ENCODE assay signal across 18 cellular contexts in the genomic region with DNA sequence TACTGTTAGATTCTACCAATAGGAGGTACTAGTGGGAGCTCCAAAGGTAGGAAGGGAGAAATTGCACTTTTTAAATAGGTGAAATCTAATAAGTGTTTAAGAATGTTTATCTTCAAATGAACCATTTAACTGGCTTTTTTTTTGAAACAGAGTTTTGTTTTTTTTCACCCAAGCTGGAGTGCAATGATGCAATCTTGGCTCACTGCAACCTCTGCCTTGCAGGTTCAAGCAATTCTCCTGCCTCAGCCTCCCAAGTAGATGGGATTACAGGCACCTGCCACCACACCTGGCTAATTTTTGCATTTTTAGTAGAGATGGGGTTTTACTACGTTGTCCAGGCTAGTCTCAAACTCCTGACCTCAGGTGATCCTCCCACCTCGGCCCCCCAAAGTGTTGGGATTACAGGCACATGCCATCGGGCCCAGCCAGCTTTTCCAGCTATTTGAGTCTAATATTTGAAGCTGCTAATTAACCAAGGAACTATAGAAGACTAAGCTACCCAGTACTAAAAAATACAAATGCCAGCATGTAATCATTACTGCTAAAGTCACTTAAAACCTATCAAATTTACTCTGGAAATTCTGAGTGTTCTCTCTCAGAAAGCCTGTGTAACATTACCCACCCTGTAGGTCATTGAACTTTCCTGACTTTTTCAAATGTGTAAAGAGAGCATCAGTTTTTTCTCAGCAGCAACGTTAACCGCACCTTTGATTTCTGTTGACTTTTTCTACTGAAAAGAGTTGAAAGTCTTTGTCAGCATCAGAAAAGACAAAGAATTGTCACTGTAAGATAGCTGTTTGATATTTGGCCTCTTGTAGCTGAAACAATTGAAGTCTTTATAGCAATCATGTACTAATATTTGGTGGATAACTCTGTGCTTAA. TPM values are rescaled to one million over a fixed set of nuclear protein-coding genes. Genes with fewer than 3 reads are reported as not detected.
DNase-seq lines count a peak whose midpoint lies in the region; ATAC-seq and TF ChIP-seq lines count a peak whose summit lies in the region.
"Had no signal": no experiment of that assay in that cellular context is flagged by ENCODE, and none has a peak within 500 bp of the region (broad histone marks: within the 10 kb centered on the region; RNA-seq: fewer than 3 reads in every experiment).

No MANE protein-coding gene starts in this region.

- H3F3A ChIP-seq in GM23338 (replicated peaks; ENCODE audit: low read depth) = 0 out of 2 replicates have a peak, but pooled peaks cover 6% of the 10 kb centered on the region

- no peak overlapping the region for H3K4me3 Mint-ChIP-seq in activated T-cell treated with anti-CD3 and anti-CD28 coated beads, Interleukin-2, amount 50 U/mL, for 24 hours
- no peak overlapping the region for H3K4me3 Mint-ChIP-seq in GM23338
- no peak overlapping the region for H3K4me3 Mint-ChIP-seq in activated naive CD8-positive, alpha-beta T cell treated with anti-CD3 and anti-CD28 coated beads, Interleukin-2, amount 10 ng/mL, durations not matched to agents 7 days and 5 days

- no peaks in the 10 kb centered on the region for H3K9me3 Mint-ChIP-seq in activated T-cell treated with anti-CD3 and anti-CD28 coated beads, Interleukin-2, amount 50 U/mL, for 24 hours
- no peaks in the 10 kb centered on the region for H3K9me3 Mint-ChIP-seq in GM23338
- H3K9me3 Mint-ChIP-seq in activated naive CD8-positive, alpha-beta T cell treated with anti-CD3 and anti-CD28 coated beads, Interleukin-2, amount 10 ng/mL, durations not matched to agents 7 days and 5 days = no peaks in the 10 kb centered on the region

- DNase-seq in activated T-cell treated with anti-CD3 and anti-CD28 coated beads, Interleukin-2, amount 50 U/mL, for 24 hours = no peak
- DNase-seq in activated T-cell treated with anti-CD3 and anti-CD28 coated beads, Interleukin-2, amount 50 U/mL, for 1 hour = no peak
- DNase-seq in GM23338 (ENCODE audit: low spot score) (peak; percentile 31), NCI-H146 (lab: John Stamatoyannopoulos, UW) (no peak), heart right ventricle (no peak)
- no peak for DNase-seq in activated naive CD8-positive, alpha-beta T cell treated with anti-CD3 and anti-CD28 coated beads, Interleukin-2, amount 10 ng/mL, durations not matched to agents 7 days and 5 days
- DNase-seq: DMS 273 treated with DMSO at 0.1 percent for 48 hours, GDM1, NCI-H1417, NCI-H2029, NCI-H2171, NCI-H774, RPMI8226 had no signal

- no peak overlapping the region for H3K4me2 ChIP-seq in GM23338
- no peak overlapping the region for H3K4me2 ChIP-seq in parathyroid adenoma (ENCODE audit: low read length)

- 73 to 75% methylated on average over 5 of the region's 5 CpGs for WGBS in heart right ventricle, 2 donors

- H4K20me1 ChIP-seq in GM23338 (replicated peaks; ENCODE audit: insufficient read depth) = no peaks in the 10 kb centered on the region

- ATAC-seq in GM23338 (no peak), GM18909 (IDR thresholded peaks at IDR 0.05; ENCODE audit: poor library complexity, unreplicated experiment) (no peak), heart right ventricle (no peak)
- no peak for ATAC-seq in activated naive CD8-positive, alpha-beta T cell treated with anti-CD3 and anti-CD28 coated beads, Interleukin-2, amount 10 ng/mL, durations not matched to agents 7 days and 5 days (ENCODE audit: low read depth)
- ATAC-seq: GM12878 had no signal

- H3K9me2 ChIP-seq in GM23338 (ENCODE audit: insufficient read depth) = 0 out of 2 replicates have a peak, but pooled peaks cover 8% of the 10 kb centered on the region

- H3K79me2 ChIP-seq in GM23338 (replicated peaks; ENCODE audit: insufficient read depth) = no peaks in the 10 kb centered on the region
- no peaks in the 10 kb centered on the region for H3K79me2 ChIP-seq in parathyroid adenoma

- H3K9ac ChIP-seq in parathyroid adenoma = no peak overlapping the region

- H3K4me1 Mint-ChIP-seq in activated T-cell treated with anti-CD3 and anti-CD28 coated beads, Interleukin-2, amount 50 U/mL, for 24 hours (ENCODE audit: low read depth) = peaks cover 22% of the 10 kb centered on the region
- H3K4me1 Mint-ChIP-seq in GM23338 = peaks cover 22% of the 10 kb centered on the region
- H3K4me1 Mint-ChIP-seq in activated naive CD8-positive, alpha-beta T cell treated with anti-CD3 and anti-CD28 coated beads, Interleukin-2, amount 10 ng/mL, durations not matched to agents 7 days and 5 days = peaks cover 22% of the 10 kb centered on the region

- H3K27me3 Mint-ChIP-seq in activated T-cell treated with anti-CD3 and anti-CD28 coated beads, Interleukin-2, amount 50 U/mL, for 24 hours = no peaks in the 10 kb centered on the region
- peaks cover 2% of the 10 kb centered on the region for H3K27me3 Mint-ChIP-seq in GM23338 (ENCODE audit: insufficient read depth, low read depth, poor library complexity)
- H3K27me3 Mint-ChIP-seq in activated naive CD8-positive, alpha-beta T cell treated with anti-CD3 and anti-CD28 coated beads, Interleukin-2, amount 10 ng/mL, durations not matched to agents 7 days and 5 days = no peaks in the 10 kb centered on the region

- H3K27me3 ChIP-seq in GM23338 (ENCODE audit: insufficient read depth) (no peaks in the 10 kb centered on the region), parathyroid adenoma (ENCODE audit: control insufficient read depth, insufficient read depth, low read length) (no peaks in the 10 kb centered on the region), heart right ventricle (no peaks in the 10 kb centered on the region)

- POLR2A ChIA-PET in activated naive CD8-positive, alpha-beta T cell treated with anti-CD3 and anti-CD28 coated beads, Interleukin-2, amount 10 ng/mL, durations not matched to agents 7 days and 5 days (lab: Charles Lee) = interaction anchor here (0.7 to 2.1 kb wide), 5 partner anchors 14 to 740 kb away, joined by 3 to 8 read pairs (median 5); partner anchors contain the start of genes CNOT11 and RNF149

- H3K27ac ChIP-seq in GM23338 (ENCODE audit: low read depth) (no peak overlapping the region), parathyroid adenoma (no peak overlapping the region), heart right ventricle (no peak overlapping the region)
- H3K27ac ChIP-seq: HL-60 had no signal

- intact Hi-C loops in heart right ventricle (cut with DNase I) = no loop called here

- H3K36me3 ChIP-seq in GM23338 (ENCODE audit: insufficient read depth) (no peaks in the 10 kb centered on the region), parathyroid adenoma (ENCODE audit: control insufficient read depth, insufficient read depth, low read length) (no peaks in the 10 kb centered on the region), heart right ventricle (no peaks in the 10 kb centered on the region)

- H3K4me3 ChIP-seq in GM23338 (no peak overlapping the region), parathyroid adenoma (ENCODE audit: low read depth, low read length) (no peak overlapping the region), heart right ventricle (no peak overlapping the region)
- H3K4me3 ChIP-seq: GM12878 had no signal

- peak overlapping the region; percentile 3 for H3K27ac Mint-ChIP-seq in activated T-cell treated with anti-CD3 and anti-CD28 coated beads, Interleukin-2, amount 50 U/mL, for 24 hours
- no peak overlapping the region for H3K27ac Mint-ChIP-seq in GM23338
- peak overlapping the region; percentile 35 for H3K27ac Mint-ChIP-seq in activated naive CD8-positive, alpha-beta T cell treated with anti-CD3 and anti-CD28 coated beads, Interleukin-2, amount 10 ng/mL, durations not matched to agents 7 days and 5 days

- no peaks in the 10 kb centered on the region for H3K9me3 ChIP-seq in parathyroid adenoma (ENCODE audit: control insufficient read depth, low read length)
- H3K9me3 ChIP-seq in heart right ventricle = no peaks in the 10 kb centered on the region

- H3K4me1 ChIP-seq in GM23338 (ENCODE audit: insufficient read depth) (peaks cover 35% of the 10 kb centered on the region), parathyroid adenoma (peaks cover 7% of the 10 kb centered on the region), heart right ventricle (peaks cover 0 to 35% (median 12%) of the 10 kb centered on the region in 9 donors)

- H3K36me3 Mint-ChIP-seq in activated T-cell treated with anti-CD3 and anti-CD28 coated beads, Interleukin-2, amount 50 U/mL, for 24 hours (ENCODE audit: low read depth) = no peaks in the 10 kb centered on the region
- no peaks in the 10 kb centered on the region for H3K36me3 Mint-ChIP-seq in GM23338 (ENCODE audit: low read depth)
- H3K36me3 Mint-ChIP-seq in activated naive CD8-positive, alpha-beta T cell treated with anti-CD3 and anti-CD28 coated beads, Interleukin-2, amount 10 ng/mL, durations not matched to agents 7 days and 5 days = no peaks in the 10 kb centered on the region

- H2AFZ ChIP-seq in GM23338 (no peak overlapping the region), parathyroid adenoma (peak overlapping the region; percentile 7)

- TF ChIP-seq CTCF in GM23338 (conservative IDR thresholded peaks at IDR 0.05; ENCODE audit: low read depth in 2 of 2) (peak; percentile 31 to 32; a peak in 3 of 4 replicates), parathyroid adenoma (IDR thresholded peaks at IDR 0.05) (no peak), heart right ventricle (IDR thresholded peaks at IDR 0.05) (no peak)

RNA-seq across cellular contexts. Expression of gene RNF149, which starts 24.6 kb away (rescaled TPM):
- total RNA-seq in GM23338 (2014; rRNA removed; shearing (Covaris generic)) = 42.4 and 47.6 TPM in 2 replicates
- polyA plus RNA-seq in GM23338 (2016; fragmentation: Nextera tagmentation; extraction: Ambion mirVana) (37.2 and 38.8 TPM in 2 replicates), heart right ventricle (10 to 100 TPM; 11.8 to 40.8 TPM)
- total RNA-seq in activated naive CD8-positive, alpha-beta T cell treated with anti-CD3 and anti-CD28 coated beads, Interleukin-2, amount 10 ng/mL, durations not matched to agents 7 days and 5 days = 10 to 100 TPM; 90.1 to 90.3 TPM
- 10 to 100 TPM; 11.0 to 25.5 (median 12.5) TPM for total RNA-seq in heart right ventricle

RNA-seq across cellular contexts. Expression of gene CREG2, which starts 54.2 kb away (rescaled TPM):
- total RNA-seq in GM23338 (2014; rRNA removed; shearing (Covaris generic)) = 0.12 and 2.6 TPM in 2 replicates
- polyA plus RNA-seq in GM23338 (2016; fragmentation: Nextera tagmentation; extraction: Ambion mirVana) (1.5 and 1.7 TPM in 2 replicates), heart right ventricle (not detected)
- not detected for total RNA-seq in activated naive CD8-positive, alpha-beta T cell treated with anti-CD3 and anti-CD28 coated beads, Interleukin-2, amount 10 ng/mL, durations not matched to agents 7 days and 5 days
- 1 to 10 TPM in 1 of 10 donors, under 1 TPM in 6, not detected in 3; 0.24 to 1.4 (median 0.70) TPM for total RNA-seq in heart right ventricle
- total RNA-seq: GM12878 had no signal
- polyA plus RNA-seq: BJ, GM12878 had no signal

Comparison
In these comparisons a context has a peak if more than half of its experiments do, and no peak if none do; other contexts are left out.
1. CTCF ChIP-seq: peak in GM23338 (2 of 2); none in parathyroid adenoma (single experiment) and heart right ventricle (0 of 9).